In the genomic region with DNA sequence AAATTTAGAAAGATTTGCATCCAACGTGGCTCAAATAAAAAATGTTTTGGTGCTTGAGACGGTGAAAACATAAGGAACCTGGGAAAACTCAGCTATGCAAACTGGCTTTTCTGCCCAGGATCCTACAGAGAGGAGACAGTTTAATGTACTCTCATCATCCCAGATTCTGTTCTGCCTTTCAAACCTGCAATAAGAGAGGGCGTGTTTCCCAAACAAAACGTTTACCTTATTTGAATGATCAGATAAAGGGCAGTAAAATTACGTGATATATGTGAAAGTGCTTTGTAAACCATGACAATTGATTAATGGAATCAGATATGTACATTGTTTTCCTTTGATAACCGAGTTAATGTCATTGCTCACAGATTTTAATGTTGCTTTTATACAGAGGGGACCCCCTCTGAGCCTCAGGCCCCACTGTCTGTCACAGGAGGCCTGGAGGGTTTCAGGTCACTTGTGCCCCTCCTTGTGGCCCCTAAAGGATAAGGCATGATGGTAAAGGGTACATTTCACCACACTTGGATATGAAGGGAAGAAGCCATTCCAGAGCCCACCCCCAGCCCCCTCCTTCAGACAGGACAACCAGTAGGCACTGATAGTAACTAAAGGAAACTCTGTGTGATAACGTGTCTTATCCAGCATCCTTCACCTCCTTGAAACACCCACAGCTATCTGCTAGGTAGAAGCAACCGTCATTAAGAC, we compare ENCODE assay signal across 20 cellular contexts.
A peak's percentile ranks its signal among the peaks of the same experiment; 100 is the strongest.
DNase-seq lines count a peak whose midpoint lies in the region; ATAC-seq and TF ChIP-seq lines count a peak whose summit lies in the region.
"Had no signal": no experiment of that assay in that cellular context is flagged by ENCODE, and none has a peak within 500 bp of the region (broad histone marks: within the 10 kb centered on the region; RNA-seq: fewer than 3 reads in every experiment).

No MANE protein-coding gene starts in this region.

- H3K4me3 Mint-ChIP-seq in natural killer cell: no peak overlapping the region
- H3K4me3 Mint-ChIP-seq in natural killer cell treated with Interleukin-12 subunit alpha and Interleukin-12 subunit beta and Interleukin-15 and Interleukin-18, amount 100 ng/mL, for 72 hours: no peak overlapping the region
- H3K4me3 Mint-ChIP-seq: naive thymus-derived CD8-positive, alpha-beta T cell had no signal

- no peaks in the 10 kb centered on the region for H3K9me3 Mint-ChIP-seq in natural killer cell
- no peaks in the 10 kb centered on the region for H3K9me3 Mint-ChIP-seq in natural killer cell treated with Interleukin-12 subunit alpha and Interleukin-12 subunit beta and Interleukin-15 and Interleukin-18, amount 100 ng/mL, for 72 hours
- H3K9me3 Mint-ChIP-seq: activated naive CD4-positive, alpha-beta T cell treated with anti-CD3 and anti-CD28 coated beads, Interleukin-2, amount 50 U/mL, for 72 hours; naive thymus-derived CD8-positive, alpha-beta T cell had no signal

- no peaks in the 10 kb centered on the region for H3K27me3 ChIP-seq in brain microvascular endothelial cell (replicated peaks)
- H3K27me3 ChIP-seq: cardiac muscle cell had no signal

- no peaks in the 10 kb centered on the region for H3K36me3 ChIP-seq in brain microvascular endothelial cell (replicated peaks)
- H3K36me3 ChIP-seq: cardiac muscle cell had no signal

- DNase-seq in natural killer cell (no peak), brain microvascular endothelial cell (no peak), left colon (no peak), T-helper 9 cell (no peak)
- no peak for DNase-seq in natural killer cell treated with Interleukin-12 subunit alpha and Interleukin-12 subunit beta and Interleukin-15 and Interleukin-18, amount 100 ng/mL, for 72 hours (ENCODE audit: low spot score)
- DNase-seq in stimulated activated CD4-positive, alpha-beta T cell treated with anti-CD3 and anti-CD28 coated beads, Interleukin-4, amount 100 ng/mL, for 4 hours: no peak
- no peak for DNase-seq in stimulated activated naive CD4-positive, alpha-beta T cell (lab: John Stamatoyannopoulos, UW)
- DNase-seq in activated CD4-positive, CD25-positive, alpha-beta regulatory T cell (lab: John Stamatoyannopoulos, UW): no peak
- DNase-seq: activated CD4-positive, CD25-positive, alpha-beta regulatory T cell treated with anti-CD3 and anti-CD28 coated beads, Interleukin-2, amount 50 U/mL, for 72 hours; activated T-cell treated with anti-CD3 and anti-CD28 coated beads for 4 hours; Caco-2; naive thymus-derived CD8-positive, alpha-beta T cell; NCI-H1105 treated with DMSO at 0.1 percent for 48 hours; NCI-H446 treated with DMSO at 0.1 percent for 48 hours; right cardiac atrium; stimulated activated CD4-positive, alpha-beta T cell treated with anti-CD3 and anti-CD28 coated beads, Interleukin-4, amount 100 ng/mL, for 24 hours; T-helper 1 cell had no signal

- intact Hi-C loops in natural killer cell (cut with micrococcal nuclease) (no loop called here), left colon (cut with DNase I, micrococcal nuclease) (no loop called here)

- peak overlapping the region; percentile 56 to 67 for H3K27ac Mint-ChIP-seq in natural killer cell
- peak overlapping the region in 1 of 2 donors; percentile 68 for H3K27ac Mint-ChIP-seq in natural killer cell treated with Interleukin-12 subunit alpha and Interleukin-12 subunit beta and Interleukin-15 and Interleukin-18, amount 100 ng/mL, for 72 hours
- H3K27ac Mint-ChIP-seq: activated naive CD4-positive, alpha-beta T cell treated with anti-CD3 and anti-CD28 coated beads, Interleukin-2, amount 50 U/mL, for 72 hours; naive thymus-derived CD8-positive, alpha-beta T cell had no signal

- no peaks in the 10 kb centered on the region for H3K27me3 Mint-ChIP-seq in natural killer cell (ENCODE audit: low read depth in 2 of 2)
- H3K27me3 Mint-ChIP-seq in natural killer cell treated with Interleukin-12 subunit alpha and Interleukin-12 subunit beta and Interleukin-15 and Interleukin-18, amount 100 ng/mL, for 72 hours: no peaks in the 10 kb centered on the region

- H3K36me3 Mint-ChIP-seq in natural killer cell: no peaks in the 10 kb centered on the region
- H3K36me3 Mint-ChIP-seq in natural killer cell treated with Interleukin-12 subunit alpha and Interleukin-12 subunit beta and Interleukin-15 and Interleukin-18, amount 100 ng/mL, for 72 hours: no peaks in the 10 kb centered on the region
- H3K36me3 Mint-ChIP-seq: activated naive CD4-positive, alpha-beta T cell treated with anti-CD3 and anti-CD28 coated beads, Interleukin-2, amount 50 U/mL, for 72 hours; naive thymus-derived CD8-positive, alpha-beta T cell had no signal

- no peak overlapping the region for H3K4me3 ChIP-seq in brain microvascular endothelial cell (ENCODE audit: low read depth, low read length)
- H3K4me3 ChIP-seq: cardiac muscle cell, GM23248 had no signal

- ATAC-seq in natural killer cell (peak in 2 of 3 donors; percentile 17 to 18), left colon (peak; percentile 74)
- ATAC-seq in natural killer cell treated with Interleukin-12 subunit alpha and Interleukin-12 subunit beta and Interleukin-15 and Interleukin-18, amount 100 ng/mL, for 72 hours: no peak
- ATAC-seq: activated naive CD4-positive, alpha-beta T cell treated with anti-CD3 and anti-CD28 coated beads, Interleukin-2, amount 50 U/mL, for 72 hours; naive thymus-derived CD8-positive, alpha-beta T cell had no signal

- in situ Hi-C loops in brain microvascular endothelial cell (cut with HindIII; ENCODE audit: low pct_ligation_motif_present, low sequenced_read_pairs): no loop called here

- peak overlapping the region; percentile 22 for H3K27ac ChIP-seq in brain microvascular endothelial cell
- H3K27ac ChIP-seq: GM23248 had no signal

- no peak for TF ChIP-seq CTCF in natural killer cell (IDR thresholded peaks at IDR 0.05)
- peak; percentile 21 for TF ChIP-seq CTCF in brain microvascular endothelial cell (IDR thresholded peaks at IDR 0.05; ENCODE audit: low read depth, low read length, missing control alignments)

- peaks cover 38 to 53% of the 10 kb centered on the region in 2 donors for H3K4me1 Mint-ChIP-seq in natural killer cell
- peaks cover 9% of the 10 kb centered on the region in 2 donors for H3K4me1 Mint-ChIP-seq in natural killer cell treated with Interleukin-12 subunit alpha and Interleukin-12 subunit beta and Interleukin-15 and Interleukin-18, amount 100 ng/mL, for 72 hours (ENCODE audit: low read depth in 2 of 2)
- H3K4me1 Mint-ChIP-seq: naive thymus-derived CD8-positive, alpha-beta T cell had no signal

Comparison
In these comparisons a context has a peak if more than half of its experiments do, and no peak if none do; other contexts are left out.
1. ATAC-seq: peak in natural killer cell (2 of 3) and left colon (single experiment); none in natural killer cell treated with Interleukin-12 subunit alpha and Interleukin-12 subunit beta and Interleukin-15 and Interleukin-18, amount 100 ng/mL, for 72 hours (0 of 2).